9 cellular contexts compared by ENCODE assay signal in genomic region chr11:44766112-44766971, GRCh38. TPM values are rescaled to one million over a fixed set of nuclear protein-coding genes. Genes with fewer than 3 reads are reported as not detected.
DNase-seq lines count a peak whose midpoint lies in the region; ATAC-seq and TF ChIP-seq lines count a peak whose summit lies in the region.
"Had no signal": no experiment of that assay in that cellular context is flagged by ENCODE, and none has a peak within 500 bp of the region (broad histone marks: within the 10 kb centered on the region; RNA-seq: fewer than 3 reads in every experiment).

No MANE protein-coding gene starts in this region.

- peak; percentile 60 for ATAC-seq in left lung
- ATAC-seq in HG03520 (IDR thresholded peaks at IDR 0.05; ENCODE audit: unreplicated experiment) = no peak

- DNase-seq in astrocyte of the hippocampus (ENCODE audit: low read depth, low spot score) (peak; percentile 89), left lung (no peak), thyroid gland (peak; percentile 6 to 12), pons (ENCODE audit: low spot score) (no peak), NCI-H146 treated with DMSO at 0.1 percent for 48 hours (lab: John Stamatoyannopoulos, UW; ENCODE audit: unreplicated experiment) (no peak), NCI-H1048 (lab: John Stamatoyannopoulos, UW) (no peak)
- DNase-seq: activated CD4-positive, CD25-positive, alpha-beta regulatory T cell had no signal

- H3K4me3 ChIP-seq in HUES6 (ENCODE audit: low read depth, low read length) = no peak overlapping the region
- H3K4me3 ChIP-seq in left lung = no peak overlapping the region
- H3K4me3 ChIP-seq in thyroid gland (replicated peaks in 1 of 3) = no peak overlapping the region

- H3K9me3 ChIP-seq in HUES6 (ENCODE audit: control insufficient read depth, insufficient read depth, low read depth, low read length) (peaks cover 10% of the 10 kb centered on the region; the same call in 1 of the 2 replicates), left lung (no peaks in the 10 kb centered on the region), thyroid gland (no peaks in the 10 kb centered on the region)

- peak overlapping the region; percentile 10 for H3K9ac ChIP-seq in HUES6 (ENCODE audit: low read length)

- peaks cover 35% of the 10 kb centered on the region for H3K4me1 ChIP-seq in HUES6 (ENCODE audit: control insufficient read depth, insufficient read depth, low read length)
- peaks cover 0 to 22% of the 10 kb centered on the region in 2 donors for H3K4me1 ChIP-seq in left lung
- peaks cover 0 to 19% of the 10 kb centered on the region in 2 donors for H3K4me1 ChIP-seq in thyroid gland

- TF ChIP-seq POLR2A in thyroid gland (IDR thresholded peaks at IDR 0.05) = no peak

- WGBS in thyroid gland, 2 donors = 49 to 55% methylated on average over 7 to 8 of the region's 8 CpGs

- H3K27me3 ChIP-seq in HUES6 (ENCODE audit: control insufficient read depth, insufficient read depth, low read length) = no peaks in the 10 kb centered on the region
- no peaks in the 10 kb centered on the region for H3K27me3 ChIP-seq in left lung
- H3K27me3 ChIP-seq in thyroid gland = no peaks in the 10 kb centered on the region

- peaks cover 20% of the 10 kb centered on the region for H3K36me3 ChIP-seq in HUES6 (ENCODE audit: control insufficient read depth, insufficient read depth, low read length)
- no peaks in the 10 kb centered on the region for H3K36me3 ChIP-seq in left lung
- no peaks in the 10 kb centered on the region for H3K36me3 ChIP-seq in thyroid gland

- no peak overlapping the region; the same call in 1 of the 2 replicates for H3K27ac ChIP-seq in HUES6 (ENCODE audit: low read depth, low read length)
- peak overlapping the region; percentile 14 to 45 for H3K27ac ChIP-seq in left lung
- peak overlapping the region in 2 of 3 donors; percentile 34 to 38 for H3K27ac ChIP-seq in thyroid gland

- TF ChIP-seq CTCF in left lung (IDR thresholded peaks at IDR 0.05) (no peak), thyroid gland (IDR thresholded peaks at IDR 0.05) (no peak)

- intact Hi-C loops in left lung (cut with DNase I) = no loop called here
- intact Hi-C loops in thyroid gland (cut with DNase I) = no loop called here

RNA-seq across cellular contexts. Expression of gene TSPAN18, which starts 39.6 kb away (rescaled TPM):
- total RNA-seq in left lung = 10 to 100 TPM; 27.2 to 31.4 TPM
- total RNA-seq in thyroid gland = 10 to 100 TPM in 1 of 4 donors, 1 to 10 TPM in 3; 3.6 to 12.4 (median 8.2) TPM

Comparison
In these comparisons a context has a peak if more than half of its experiments do, and no peak if none do; other contexts are left out.
1. DNase-seq: peak in astrocyte of the hippocampus (single experiment) and thyroid gland (2 of 2); none in left lung (0 of 2), pons (single experiment), NCI-H146 treated with DMSO at 0.1 percent for 48 hours (single experiment) and NCI-H1048 (single experiment).